Comparison of ENCODE assay signal across 10 cellular contexts in the genomic region with DNA sequence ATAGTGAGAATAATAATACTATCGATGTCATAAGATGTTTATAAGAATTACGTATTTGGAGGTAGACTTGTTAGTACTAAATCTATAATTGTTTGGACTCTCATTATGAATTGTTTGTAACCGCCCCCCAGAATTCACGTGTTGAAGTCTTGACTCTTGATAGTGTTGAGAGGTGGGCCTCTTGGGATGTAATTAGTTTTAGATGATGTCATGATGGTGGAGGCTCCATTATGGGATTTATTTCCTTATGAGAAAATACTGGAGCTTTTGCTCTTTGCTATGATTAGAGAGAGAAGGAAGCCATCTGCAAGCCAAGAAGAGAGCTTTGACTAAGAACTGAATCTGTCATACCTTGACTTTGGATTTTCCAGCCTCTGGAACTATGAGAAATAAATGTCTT.
"Had no signal": no experiment of that assay in that cellular context is flagged by ENCODE, and none has a peak within 500 bp of the region (broad histone marks: within the 10 kb centered on the region; RNA-seq: fewer than 3 reads in every experiment).

No MANE protein-coding gene starts in this region.

- H3K27ac ChIP-seq: GM23248, HL-60, KMS-11 had no signal

- DNase-seq: GM23248, H9, HCEC 1CT, HFFc6, IMR-90, KBM-7 had no signal

- H3K4me3 ChIP-seq: GM23248 had no signal

- H2AFZ ChIP-seq: GM23248 had no signal

- H3K4me2 ChIP-seq: KMS-11 had no signal

- H3K9ac ChIP-seq: GM23248, KMS-11 had no signal

- FAIRE-seq: H1, H54 had no signal
